4 cellular contexts compared by ENCODE assay signal in the genomic region with DNA sequence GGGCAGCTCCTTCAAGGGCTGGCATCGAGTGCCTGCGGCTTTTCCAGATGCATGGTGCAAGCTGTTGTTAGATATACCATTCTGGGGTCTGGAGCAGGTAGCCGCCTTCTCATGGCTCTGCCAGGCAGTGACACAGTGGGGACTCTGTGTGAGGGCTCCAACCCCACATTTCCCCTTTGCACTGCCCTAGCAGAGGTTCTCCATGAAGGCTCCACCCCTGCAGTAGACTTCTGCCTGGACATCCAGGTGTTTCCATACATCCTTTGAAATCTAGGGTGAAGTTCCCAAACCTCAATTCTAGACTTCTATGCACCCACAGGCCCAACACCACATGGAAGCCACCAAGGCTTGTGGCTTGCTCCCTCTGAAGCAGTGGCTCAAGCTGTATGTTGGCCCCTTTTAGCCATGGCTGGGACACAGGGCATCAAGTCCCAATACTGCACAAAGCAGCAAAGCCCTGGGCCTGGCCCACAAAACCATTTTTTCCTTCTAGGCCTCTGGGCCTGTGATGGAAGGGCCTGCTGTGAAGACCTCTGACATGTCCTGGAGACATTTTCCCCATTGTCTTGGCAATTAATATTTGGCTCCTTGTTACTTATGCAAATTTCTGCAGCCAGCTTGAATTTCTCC.
TF ChIP-seq lines count a peak whose summit lies in the region.

No MANE protein-coding gene starts in this region.

TF ChIP-seq in A549, 52 proteins besides CTCF, POLR2A, EP300 and RAD21:
- TF ChIP-seq ZFP36 (IDR thresholded peaks at IDR 0.05; ENCODE audit: borderline replicate concordance, partially characterized antibody), result peak; percentile 47

TF ChIP-seq in HEK293, 187 proteins besides CTCF, POLR2A, EP300 and RAD21:
- TF ChIP-seq SETDB1 (IDR thresholded peaks at IDR 0.05; ENCODE audit: insufficient read length, low read length), result peak; percentile 75
- TF ChIP-seq ZNF585B (tag by site-specific recombination; IDR thresholded peaks at IDR 0.05), result peak; percentile 90

TF ChIP-seq in GM12878, 131 proteins besides CTCF, POLR2A, EP300 and RAD21:
- TF ChIP-seq CBX5 (IDR thresholded peaks at IDR 0.05; ENCODE audit: low read depth), result peak; percentile 67; the same call in 1 of the 2 replicates

TF ChIP-seq in HepG2, 621 proteins besides CTCF, POLR2A, EP300 and RAD21:
- TF ChIP-seq, protein P1, sequence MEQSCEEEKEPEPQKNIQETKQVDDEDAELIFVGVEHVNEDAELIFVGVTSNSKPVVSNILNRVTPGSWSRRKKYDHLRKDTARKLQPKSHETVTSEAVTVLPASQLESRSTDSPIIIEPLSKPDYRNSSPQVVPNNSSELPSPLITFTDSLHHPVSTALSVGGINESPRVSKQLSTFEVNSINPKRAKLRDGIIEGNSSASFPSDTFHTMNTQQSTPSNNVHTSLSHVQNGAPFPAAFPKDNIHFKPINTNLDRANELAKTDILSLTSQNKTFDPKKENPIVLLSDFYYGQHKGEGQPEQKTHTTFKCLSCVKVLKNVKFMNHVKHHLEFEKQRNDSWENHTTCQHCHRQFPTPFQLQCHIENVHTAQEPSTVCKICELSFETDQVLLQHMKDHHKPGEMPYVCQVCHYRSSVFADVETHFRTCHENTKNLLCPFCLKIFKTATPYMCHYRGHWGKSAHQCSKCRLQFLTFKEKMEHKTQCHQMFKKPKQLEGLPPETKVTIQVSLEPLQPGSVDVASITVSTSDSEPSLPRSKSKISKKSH (CRISPR knock-in tag; IDR thresholded peaks at IDR 0.05; ENCODE audit: borderline replicate concordance), result peak; percentile 80
- TF ChIP-seq SALL2 (CRISPR knock-in tag; IDR thresholded peaks at IDR 0.05) (0 out of 2 replicates have a peak, but pooled peaks have one; percentile 26), ZNF891 (CRISPR knock-in tag; IDR thresholded peaks at IDR 0.05) (0 out of 2 replicates have a peak, but pooled peaks have one; percentile 25), SETDB1 (CRISPR knock-in tag; IDR thresholded peaks at IDR 0.05; ENCODE audit: borderline replicate concordance) (0 out of 2 replicates have a peak, but pooled peaks have one; percentile 53)
- TF ChIP-seq, protein P2, sequence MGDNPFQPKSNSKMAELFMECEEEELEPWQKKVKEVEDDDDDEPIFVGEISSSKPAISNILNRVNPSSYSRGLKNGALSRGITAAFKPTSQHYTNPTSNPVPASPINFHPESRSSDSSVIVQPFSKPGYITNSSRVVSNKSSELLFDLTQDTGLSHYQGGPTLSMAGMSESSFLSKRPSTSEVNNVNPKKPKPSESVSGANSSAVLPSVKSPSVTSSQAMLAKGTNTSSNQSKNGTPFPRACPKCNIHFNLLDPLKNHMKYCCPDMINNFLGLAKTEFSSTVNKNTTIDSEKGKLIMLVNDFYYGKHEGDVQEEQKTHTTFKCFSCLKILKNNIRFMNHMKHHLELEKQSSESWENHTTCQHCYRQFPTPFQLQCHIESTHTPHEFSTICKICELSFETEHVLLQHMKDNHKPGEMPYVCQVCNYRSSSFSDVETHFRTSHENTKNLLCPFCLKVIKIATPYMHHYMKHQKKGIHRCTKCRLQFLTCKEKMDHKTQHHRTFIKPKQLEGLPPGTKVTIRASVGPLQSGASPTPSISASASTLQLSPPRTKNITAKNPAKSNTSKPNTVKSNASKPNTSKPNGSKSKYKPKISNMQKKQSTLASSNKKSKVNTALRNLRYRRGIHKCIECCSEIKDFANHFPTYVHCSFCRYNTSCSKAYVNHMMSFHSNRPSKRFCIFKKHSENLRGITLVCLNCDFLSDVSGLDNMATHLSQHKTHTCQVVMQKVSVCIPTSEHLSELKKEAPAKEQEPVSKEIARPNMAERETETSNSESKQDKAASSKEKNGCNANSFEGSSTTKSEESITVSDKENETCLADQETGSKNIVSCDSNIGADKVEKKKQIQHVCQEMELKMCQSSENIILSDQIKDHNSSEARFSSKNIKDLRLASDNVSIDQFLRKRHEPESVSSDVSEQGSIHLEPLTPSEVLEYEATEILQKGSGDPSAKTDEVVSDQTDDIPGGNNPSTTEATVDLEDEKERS (CRISPR knock-in tag; IDR thresholded peaks at IDR 0.05), result 0 out of 2 replicates have a peak, but pooled peaks have one; percentile 36
TF ChIP-seq in HepG2: peak in this region for 5; not testable (repeated sequence) for 616.
